Comparison of ENCODE assay signal across 18 cellular contexts in genomic region chr3:101081990-101082389, GRCh38.
"Had no signal": no experiment of that assay in that cellular context is flagged by ENCODE, and none has a peak within 500 bp of the region (broad histone marks: within the 10 kb centered on the region; RNA-seq: fewer than 3 reads in every experiment).

No MANE protein-coding gene starts in this region.

- H2AFZ ChIP-seq: hepatocyte had no signal

- H3K27me3 ChIP-seq: adrenal gland, brain microvascular endothelial cell, hepatocyte, spleen, tibial artery, vagina had no signal

- H3K9me3 ChIP-seq: adrenal gland, spleen, tibial artery, vagina had no signal

- H3K36me3 Mint-ChIP-seq: activated naive CD4-positive, alpha-beta T cell treated with anti-CD3 and anti-CD28 coated beads, Interleukin-2, amount 10 ng/mL, durations not matched to agents 7 days and 5 days; mesothelial cell of epicardium; naive thymus-derived CD8-positive, alpha-beta T cell; stimulated activated memory B cell treated with anti-CD40 and anti-IgM and Interleukin-4, amounts not matched to agents 10 μg/mL and 1 μg/mL and 100 μg/mL, for 72 hours had no signal

- H3K27me3 Mint-ChIP-seq: activated naive CD4-positive, alpha-beta T cell treated with anti-CD3 and anti-CD28 coated beads, Interleukin-2, amount 10 ng/mL, durations not matched to agents 7 days and 5 days; progenitor cell of endocrine pancreas had no signal

- H3K4me1 Mint-ChIP-seq: activated CD4-positive, alpha-beta memory T cell treated with anti-CD3 and anti-CD28 coated beads, Interleukin-2, amount 10 ng/mL, durations not matched to agents 7 days and 5 days; activated naive CD4-positive, alpha-beta T cell treated with anti-CD3 and anti-CD28 coated beads, Interleukin-2, amount 10 ng/mL, durations not matched to agents 7 days and 5 days; mesothelial cell of epicardium; naive thymus-derived CD8-positive, alpha-beta T cell; stimulated activated memory B cell treated with anti-CD40 and anti-IgM and Interleukin-4, amounts not matched to agents 10 μg/mL and 1 μg/mL and 100 μg/mL, for 72 hours had no signal

- ATAC-seq: naive thymus-derived CD8-positive, alpha-beta T cell; right cardiac atrium; stimulated activated memory B cell treated with anti-CD40 and anti-IgM and Interleukin-4, amounts not matched to agents 10 μg/mL and 1 μg/mL and 100 μg/mL, for 72 hours had no signal

- H3K36me3 ChIP-seq: adrenal gland, brain microvascular endothelial cell, spleen, tibial artery, vagina had no signal

- H3K4me3 Mint-ChIP-seq: activated CD4-positive, alpha-beta memory T cell treated with anti-CD3 and anti-CD28 coated beads, Interleukin-2, amount 10 ng/mL, durations not matched to agents 7 days and 5 days; activated naive CD4-positive, alpha-beta T cell treated with anti-CD3 and anti-CD28 coated beads, Interleukin-2, amount 10 ng/mL, durations not matched to agents 7 days and 5 days; mesothelial cell of epicardium; naive thymus-derived CD8-positive, alpha-beta T cell; stimulated activated memory B cell treated with anti-CD40 and anti-IgM and Interleukin-4, amounts not matched to agents 10 μg/mL and 1 μg/mL and 100 μg/mL, for 72 hours had no signal

- H3K4me3 ChIP-seq: adrenal gland, hepatocyte, spleen, tibial artery, vagina had no signal

- H3K4me1 ChIP-seq: spleen had no signal

- H3K79me2 ChIP-seq: hepatocyte had no signal

- H3K27ac Mint-ChIP-seq: activated CD4-positive, alpha-beta memory T cell treated with anti-CD3 and anti-CD28 coated beads, Interleukin-2, amount 10 ng/mL, durations not matched to agents 7 days and 5 days; activated naive CD4-positive, alpha-beta T cell treated with anti-CD3 and anti-CD28 coated beads, Interleukin-2, amount 10 ng/mL, durations not matched to agents 7 days and 5 days; mesothelial cell of epicardium; naive thymus-derived CD8-positive, alpha-beta T cell; progenitor cell of endocrine pancreas; stimulated activated memory B cell treated with anti-CD40 and anti-IgM and Interleukin-4, amounts not matched to agents 10 μg/mL and 1 μg/mL and 100 μg/mL, for 72 hours had no signal

- DNase-seq: activated CD4-positive, alpha-beta memory T cell treated with anti-CD3 and anti-CD28 coated beads, Interleukin-2, amount 10 ng/mL, durations not matched to agents 7 days and 5 days; activated CD8-positive, alpha-beta memory T cell treated with anti-CD3 and anti-CD28 coated beads, Interleukin-2, amount 50 U/mL, for 48 hours; activated naive CD4-positive, alpha-beta T cell treated with anti-CD3 and anti-CD28 coated beads, Interleukin-2, amount 10 ng/mL, durations not matched to agents 7 days and 5 days; adrenal gland; brain microvascular endothelial cell; naive thymus-derived CD8-positive, alpha-beta T cell; nucleus accumbens; right cardiac atrium; spleen; stimulated activated CD4-positive, alpha-beta T cell treated with anti-CD3 and anti-CD28 coated beads, Interleukin-1b, Interleukin-23, amount 100 ng/mL, for 48 hours; T-helper 1 cell; tibial artery had no signal

- H3K9me3 Mint-ChIP-seq: activated CD4-positive, alpha-beta memory T cell treated with anti-CD3 and anti-CD28 coated beads, Interleukin-2, amount 10 ng/mL, durations not matched to agents 7 days and 5 days; activated naive CD4-positive, alpha-beta T cell treated with anti-CD3 and anti-CD28 coated beads, Interleukin-2, amount 10 ng/mL, durations not matched to agents 7 days and 5 days; mesothelial cell of epicardium; stimulated activated memory B cell treated with anti-CD40 and anti-IgM and Interleukin-4, amounts not matched to agents 10 μg/mL and 1 μg/mL and 100 μg/mL, for 72 hours had no signal

- H3K27ac ChIP-seq: adrenal gland, brain microvascular endothelial cell, hepatocyte, spleen, tibial artery, vagina, VCaP had no signal

- H3K4me2 ChIP-seq: hepatocyte had no signal
